ENCODE assay signal across 24 cellular contexts in genomic region chr18:28777756-28778155, GRCh38.
"Had no signal": no experiment of that assay in that cellular context is flagged by ENCODE, and none has a peak within 500 bp of the region (broad histone marks: within the 10 kb centered on the region; RNA-seq: fewer than 3 reads in every experiment).

No MANE protein-coding gene starts in this region.

- H3K4me1 ChIP-seq: esophagus squamous epithelium, gastrocnemius medialis, heart right ventricle, left lung, lower lobe of right lung had no signal

- FAIRE-seq: endometrium, islet of Langerhans, keratinocyte had no signal

- H3K27me3 ChIP-seq: esophagus squamous epithelium, gastrocnemius medialis, heart right ventricle, left lung had no signal

- DNase-seq: cortex of kidney; effector CD8-positive, alpha-beta T cell; effector memory CD8-positive, alpha-beta T cell; endodermal cell; erythroblast; esophagus squamous epithelium; foreskin fibroblast; foreskin melanocyte; gastrocnemius medialis; glutamatergic neuron; head of caudate nucleus; heart right ventricle; hippocampal formation; left cardiac atrium; left lung; left ventricle myocardium superior; lower lobe of right lung; mesenchymal stem cell; mucosa of descending colon; naive B cell had no signal

- H3K36me3 ChIP-seq: esophagus squamous epithelium, gastrocnemius medialis, heart right ventricle, left lung, lower lobe of right lung had no signal

- H3K27ac ChIP-seq: epithelial cell of prostate, esophagus squamous epithelium, gastrocnemius medialis, heart right ventricle, left lung, lower lobe of right lung had no signal

- H3K9me3 ChIP-seq: esophagus squamous epithelium, gastrocnemius medialis, lower lobe of right lung had no signal

- H3K4me3 ChIP-seq: esophagus squamous epithelium, gastrocnemius medialis, heart right ventricle, left lung, lower lobe of right lung, mucosa of descending colon had no signal
